In the genomic region with DNA sequence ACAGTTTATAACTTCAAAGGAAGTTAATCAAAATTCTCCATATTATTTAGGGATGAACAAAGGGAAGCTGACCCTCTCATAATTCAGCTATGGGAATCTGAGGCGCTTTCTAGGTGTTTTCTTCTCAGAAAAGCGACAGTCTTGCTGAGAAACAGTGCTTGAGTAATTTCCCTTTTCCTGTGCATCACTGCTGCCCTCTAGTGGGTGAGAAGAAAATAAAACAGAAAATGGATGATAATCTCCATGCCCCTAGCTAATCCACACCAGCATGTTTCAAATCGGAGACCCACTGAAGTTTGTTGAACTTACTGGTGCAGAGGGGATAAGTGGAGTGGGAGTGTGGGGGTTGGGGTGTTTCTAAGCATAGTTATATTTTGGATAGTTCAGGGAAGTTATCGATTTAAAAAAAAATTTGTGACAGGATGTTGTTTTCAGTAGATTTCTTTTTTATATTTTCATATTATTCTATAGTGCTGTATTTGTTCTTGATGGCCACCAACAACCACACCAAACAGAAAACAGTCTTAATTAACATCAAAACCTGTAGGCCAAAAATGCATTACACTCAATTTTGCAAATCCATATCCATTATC, we compare ENCODE assay signal across 9 cellular contexts. TPM values are rescaled to one million over a fixed set of nuclear protein-coding genes. Genes with fewer than 3 reads are reported as not detected.
DNase-seq lines count a peak whose midpoint lies in the region; ATAC-seq and TF ChIP-seq lines count a peak whose summit lies in the region.
"Had no signal": no experiment of that assay in that cellular context is flagged by ENCODE, and none has a peak within 500 bp of the region (broad histone marks: within the 10 kb centered on the region; RNA-seq: fewer than 3 reads in every experiment).

No MANE protein-coding gene starts in this region.

- WGBS in tibial nerve, 2 donors: 27 to 28% methylated on average over 4 of the region's 4 CpGs

- H3K4me1 Mint-ChIP-seq in IgD-negative memory B cell: peaks cover 35 to 44% (median 43%) of the 10 kb centered on the region in 3 donors
- H3K4me1 Mint-ChIP-seq in central memory CD8-positive, alpha-beta T cell: peaks cover 57% of the 10 kb centered on the region

- TF ChIP-seq POLR2A in Peyer's patch (IDR thresholded peaks at IDR 0.05) (no peak), tibial nerve (IDR thresholded peaks at IDR 0.05) (no peak)

- no peaks in the 10 kb centered on the region for H3K27me3 Mint-ChIP-seq in IgD-negative memory B cell
- no peaks in the 10 kb centered on the region for H3K27me3 Mint-ChIP-seq in central memory CD8-positive, alpha-beta T cell

- H3K4me3 ChIP-seq in Peyer's patch (no peak overlapping the region), tibial nerve (no peak overlapping the region)
- H3K4me3 ChIP-seq: skin epidermis had no signal

- peak; percentile 61 for ATAC-seq in central memory CD8-positive, alpha-beta T cell (replicated peaks; ENCODE audit: extremely low read depth, poor library complexity, severe bottlenecking)

- no peaks in the 10 kb centered on the region for H3K9me3 Mint-ChIP-seq in IgD-negative memory B cell
- H3K9me3 Mint-ChIP-seq in central memory CD8-positive, alpha-beta T cell: no peaks in the 10 kb centered on the region

- no peaks in the 10 kb centered on the region for H3K4me1 ChIP-seq in Peyer's patch
- peaks cover 0 to 5% (median 2%) of the 10 kb centered on the region in 4 donors for H3K4me1 ChIP-seq in tibial nerve

- H3K27me3 ChIP-seq in Peyer's patch (no peaks in the 10 kb centered on the region), tibial nerve (no peaks in the 10 kb centered on the region)

- H3K9me3 ChIP-seq in Peyer's patch: no peaks in the 10 kb centered on the region
- H3K9me3 ChIP-seq in tibial nerve: no peaks in the 10 kb centered on the region

- DNase-seq in AG08395 (ENCODE audit: low spot score) (peak; percentile 69), GM04503 (ENCODE audit: low read depth) (peak; percentile 1), Peyer's patch (peak in 1 of 3 donors; percentile 54), left kidney (ENCODE audit: low read depth, low spot score) (peak; percentile 88), tibial nerve (ENCODE audit: low spot score in 2 of 2) (no peak)
- peak in 1 of 2 donors; percentile 40 for DNase-seq in central memory CD8-positive, alpha-beta T cell (ENCODE audit: low spot score in 2 of 2)
- no peak for DNase-seq in stimulated activated CD4-positive, alpha-beta T cell treated with anti-CD3 and anti-CD28 coated beads, Interleukin-2, amount 100 ng/mL, for 24 hours

- H3K27ac ChIP-seq in Peyer's patch (peak overlapping the region in 1 of 4 donors; percentile 27), tibial nerve (no peak overlapping the region)

- H3K27ac Mint-ChIP-seq in IgD-negative memory B cell: peak overlapping the region; percentile 57 to 89 (median 82)
- H3K27ac Mint-ChIP-seq in central memory CD8-positive, alpha-beta T cell (ENCODE audit: low read depth): peak overlapping the region; percentile 63

- H3K4me3 Mint-ChIP-seq in IgD-negative memory B cell: peak overlapping the region in 3 of 4 donors; percentile 3 to 87 (median 81)
- H3K4me3 Mint-ChIP-seq in central memory CD8-positive, alpha-beta T cell: peak overlapping the region; percentile 65

- peaks cover 0 to 6% (median 0%) of the 10 kb centered on the region in 3 donors for H3K36me3 ChIP-seq in Peyer's patch
- no peaks in the 10 kb centered on the region for H3K36me3 ChIP-seq in tibial nerve

- no peaks in the 10 kb centered on the region for H3K36me3 Mint-ChIP-seq in IgD-negative memory B cell
- H3K36me3 Mint-ChIP-seq in central memory CD8-positive, alpha-beta T cell (ENCODE audit: insufficient read depth): peaks cover 66% of the 10 kb centered on the region

- no peak for TF ChIP-seq EP300 in tibial nerve (IDR thresholded peaks at IDR 0.05)

- peak; percentile 64 to 83 (median 74) for TF ChIP-seq CTCF in Peyer's patch (IDR thresholded peaks at IDR 0.05)
- TF ChIP-seq CTCF in tibial nerve (IDR thresholded peaks at IDR 0.05): peak; percentile 64 to 74 (median 71)

RNA-seq across cellular contexts. Expression of a gene that starts 21.4 kb away (rescaled TPM):
- polyA plus RNA-seq in IgD-negative memory B cell: 835 TPM
- total RNA-seq in Peyer's patch (100 to 1,000 TPM in 1 of 4 donors, 10 to 100 TPM in 3; 11.1 to 167 (median 19.2) TPM), tibial nerve (10 to 100 TPM; 18.1 to 62.7 (median 22.4) TPM)

RNA-seq across cellular contexts. Expression of a gene that starts 51.2 kb away (rescaled TPM):
- not detected for polyA plus RNA-seq in IgD-negative memory B cell
- total RNA-seq in Peyer's patch: under 1 TPM in 1 of 4 donors, not detected in 3; 0.40 TPM
- total RNA-seq in tibial nerve: under 1 TPM in 1 of 4 donors, not detected in 3; 0.78 TPM

RNA-seq across cellular contexts. Expression of a gene that starts 55.7 kb away (rescaled TPM):
- polyA plus RNA-seq in IgD-negative memory B cell: 0.14 TPM
- total RNA-seq in Peyer's patch: not detected
- not detected for total RNA-seq in tibial nerve

Comparison
In these comparisons a context has a peak if more than half of its experiments do, and no peak if none do; other contexts are left out.
1. DNase-seq: peak in AG08395 (single experiment), GM04503 (single experiment) and left kidney (single experiment); none in tibial nerve (0 of 2) and stimulated activated CD4-positive, alpha-beta T cell treated with anti-CD3 and anti-CD28 coated beads, Interleukin-2, amount 100 ng/mL, for 24 hours (0 of 2).